9 cellular contexts compared by ENCODE assay signal in the genomic region with DNA sequence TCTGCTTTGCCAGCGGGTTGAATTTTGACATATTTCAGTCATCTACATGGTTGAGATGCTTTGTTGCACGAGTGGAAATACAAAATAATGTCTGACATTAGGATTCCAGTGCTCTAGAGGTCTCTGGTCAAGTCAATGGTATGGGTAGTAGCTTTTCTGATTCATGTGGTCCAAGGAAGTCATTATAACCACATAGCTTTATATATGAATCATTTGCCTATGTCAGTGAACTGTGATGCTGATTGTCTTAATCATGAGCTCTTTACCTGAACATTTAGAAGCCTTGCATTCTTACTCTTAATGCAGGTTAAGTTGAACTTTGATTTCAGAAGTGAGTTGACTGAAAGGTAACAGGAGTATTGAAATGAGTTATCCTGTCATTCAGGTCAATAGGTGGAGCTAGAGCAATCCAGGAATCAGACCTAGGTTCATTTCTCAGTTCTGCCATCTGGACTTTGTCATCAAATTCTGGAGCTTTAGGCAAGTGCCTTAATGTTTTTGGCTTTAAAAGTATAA. TPM values are rescaled to one million over a fixed set of nuclear protein-coding genes. Genes with fewer than 3 reads are reported as not detected.
DNase-seq lines count a peak whose midpoint lies in the region; ATAC-seq and TF ChIP-seq lines count a peak whose summit lies in the region.
"Had no signal": no experiment of that assay in that cellular context is flagged by ENCODE, and none has a peak within 500 bp of the region (broad histone marks: within the 10 kb centered on the region; RNA-seq: fewer than 3 reads in every experiment).

No MANE protein-coding gene starts in this region.

- peak; percentile 70 for DNase-seq in A172 (ENCODE audit: low spot score)
- DNase-seq in G401 (ENCODE audit: low spot score), result peak; percentile 46
- DNase-seq in fibroblast of lung (ENCODE audit: low read depth in 2 of 2), result peak; percentile 21 to 88
- DNase-seq in lower lobe of right lung, result no peak
- no peak for DNase-seq in DMS114 treated with DMSO at 0.1 percent for 48 hours (lab: John Stamatoyannopoulos, UW; ENCODE audit: unreplicated experiment)
- DNase-seq: NK-92 treated with Interleukin-12 subunit alpha and Interleukin-12 subunit beta, amount 100 ng/mL, for 24 hours had no signal

- H3K27me3 ChIP-seq in OCI-LY3 (ENCODE audit: low read depth, low read length) (no peaks in the 10 kb centered on the region), fibroblast of lung (ENCODE audit: control insufficient read depth, insufficient read depth, low read length) (peaks cover 1% of the 10 kb centered on the region), lower lobe of right lung (ENCODE audit: low read depth) (no peaks in the 10 kb centered on the region)

- H3K9me3 ChIP-seq in OCI-LY3 (ENCODE audit: insufficient read depth, low read length) (no peaks in the 10 kb centered on the region), fibroblast of lung (ENCODE audit: control insufficient read depth, insufficient read depth, low read depth, low read length) (no peaks in the 10 kb centered on the region), lower lobe of right lung (no peaks in the 10 kb centered on the region)

- H3K4me3 ChIP-seq in OCI-LY3 (ENCODE audit: low read length), result no peak overlapping the region
- no peak overlapping the region for H3K4me3 ChIP-seq in fibroblast of lung (replicated peaks in 1 of 4; ENCODE audit: control extremely low read depth in 1 of 4, insufficient read depth in 1 of 4, low read depth in 3 of 4, low read length in 4 of 4)
- H3K4me3 ChIP-seq in lower lobe of right lung, result no peak overlapping the region

- H4K20me1 ChIP-seq in OCI-LY3 (ENCODE audit: insufficient read depth, low read length) (peaks cover 21% of the 10 kb centered on the region; the same call in 1 of the 2 replicates), fibroblast of lung (ENCODE audit: control insufficient read depth, extremely low read depth, insufficient read depth, low read length) (no peaks in the 10 kb centered on the region)

- TF ChIP-seq CTCF in OCI-LY3 (IDR thresholded peaks at IDR 0.05; ENCODE audit: low read depth, low read length) (peak; percentile 52), fibroblast of lung (conservative IDR thresholded peaks at IDR 0.05 in 1 of 2, IDR thresholded peaks at IDR 0.05 in 1 of 2; ENCODE audit: low read depth in 1 of 2, low read length in 2 of 2) (no peak), lower lobe of right lung (IDR thresholded peaks at IDR 0.05) (no peak)

- no peak overlapping the region for H3K9ac ChIP-seq in OCI-LY3 (ENCODE audit: low read length)
- H3K9ac ChIP-seq in fibroblast of lung (ENCODE audit: insufficient read depth, low read length), result no peak overlapping the region

- H3K79me2 ChIP-seq in OCI-LY3 (ENCODE audit: low read length), result peaks cover 37% of the 10 kb centered on the region
- H3K79me2 ChIP-seq in fibroblast of lung (ENCODE audit: control insufficient read depth, insufficient read depth, low read length), result peaks cover 72% of the 10 kb centered on the region

- H3K36me3 ChIP-seq in OCI-LY3 (replicated peaks; ENCODE audit: low read depth, low read length) (no peaks in the 10 kb centered on the region), fibroblast of lung (ENCODE audit: control insufficient read depth, insufficient read depth, low read length) (no peaks in the 10 kb centered on the region), lower lobe of right lung (no peaks in the 10 kb centered on the region)

- H3K27ac ChIP-seq in OCI-LY3 (ENCODE audit: low read length), result no peak overlapping the region
- H3K27ac ChIP-seq in fibroblast of lung (ENCODE audit: insufficient read depth, low read length), result peak overlapping the region; percentile 31
- H3K27ac ChIP-seq in lower lobe of right lung, result no peak overlapping the region

- H3K4me1 ChIP-seq in OCI-LY3 (ENCODE audit: low read length) (peaks cover 23% of the 10 kb centered on the region), fibroblast of lung (ENCODE audit: control insufficient read depth, extremely low read depth, insufficient read depth, low read length) (peaks cover 5% of the 10 kb centered on the region), lower lobe of right lung (peaks cover 28% of the 10 kb centered on the region)

- in situ Hi-C loops in G401 (cut with HindIII; ENCODE audit: low sequenced_read_pairs), result no loop called here

- H3K4me2 ChIP-seq in OCI-LY3 (ENCODE audit: low read length) (no peak overlapping the region), fibroblast of lung (ENCODE audit: extremely low read depth, insufficient read depth, low read length) (peak overlapping the region; percentile 54)

- intact Hi-C loops in lower lobe of right lung (cut with DNase I), result no loop called here

- H2AFZ ChIP-seq in OCI-LY3 (ENCODE audit: low read depth, low read length) (no peak overlapping the region), fibroblast of lung (ENCODE audit: low read length) (no peak overlapping the region)

- no peak for ATAC-seq in lower lobe of right lung
- no peak for ATAC-seq in GM19463 (IDR thresholded peaks at IDR 0.05; ENCODE audit: unreplicated experiment)
- ATAC-seq in HG03469 (IDR thresholded peaks at IDR 0.05; ENCODE audit: unreplicated experiment), result no peak

RNA-seq across cellular contexts. Expression of a gene that starts 3.3 kb away (rescaled TPM):
- 43.6 and 66.6 TPM in 2 replicates for total RNA-seq in A172 (2014; rRNA removed; shearing (Covaris generic))
- 63.8 and 64.1 TPM in 2 replicates for total RNA-seq in G401 (2014; rRNA removed; shearing (Covaris generic))
- total RNA-seq in fibroblast of lung, result 24.4 and 29.4 TPM in 2 replicates
- 39.1 and 53.7 TPM in 2 replicates for polyA plus RNA-seq in fibroblast of lung
- 23.8 and 25.4 TPM in 2 replicates for polyA plus RNA-seq in fibroblast of lung (2012)
- 4.8 and 5.5 TPM in 2 replicates for polyA minus RNA-seq in fibroblast of lung (ENCODE audit: low replicate concordance)
- 47.9 TPM for total RNA-seq in lower lobe of right lung

RNA-seq across cellular contexts. Expression of a gene that starts 35.3 kb away (rescaled TPM):
- total RNA-seq in A172 (2014; rRNA removed; shearing (Covaris generic)), result not detected in 2 replicates
- 0.27 and 0.43 TPM in 2 replicates for total RNA-seq in G401 (2014; rRNA removed; shearing (Covaris generic))
- not detected in 2 replicates for total RNA-seq in fibroblast of lung
- 0.16 TPM in 1 of 2 replicates, not detected in the other for polyA plus RNA-seq in fibroblast of lung
- not detected in 2 replicates for polyA plus RNA-seq in fibroblast of lung (2012)
- polyA minus RNA-seq in fibroblast of lung (ENCODE audit: low replicate concordance), result not detected in 2 replicates
- total RNA-seq in lower lobe of right lung, result 5.3 TPM

Comparison
In these comparisons a context has a peak if more than half of its experiments do, and no peak if none do; other contexts are left out.
1. DNase-seq: peak in A172 (single experiment), G401 (single experiment) and fibroblast of lung (2 of 2); none in lower lobe of right lung (single experiment) and DMS114 treated with DMSO at 0.1 percent for 48 hours (single experiment).